ENCODE assay signal across 1 cellular context in the genomic region with DNA sequence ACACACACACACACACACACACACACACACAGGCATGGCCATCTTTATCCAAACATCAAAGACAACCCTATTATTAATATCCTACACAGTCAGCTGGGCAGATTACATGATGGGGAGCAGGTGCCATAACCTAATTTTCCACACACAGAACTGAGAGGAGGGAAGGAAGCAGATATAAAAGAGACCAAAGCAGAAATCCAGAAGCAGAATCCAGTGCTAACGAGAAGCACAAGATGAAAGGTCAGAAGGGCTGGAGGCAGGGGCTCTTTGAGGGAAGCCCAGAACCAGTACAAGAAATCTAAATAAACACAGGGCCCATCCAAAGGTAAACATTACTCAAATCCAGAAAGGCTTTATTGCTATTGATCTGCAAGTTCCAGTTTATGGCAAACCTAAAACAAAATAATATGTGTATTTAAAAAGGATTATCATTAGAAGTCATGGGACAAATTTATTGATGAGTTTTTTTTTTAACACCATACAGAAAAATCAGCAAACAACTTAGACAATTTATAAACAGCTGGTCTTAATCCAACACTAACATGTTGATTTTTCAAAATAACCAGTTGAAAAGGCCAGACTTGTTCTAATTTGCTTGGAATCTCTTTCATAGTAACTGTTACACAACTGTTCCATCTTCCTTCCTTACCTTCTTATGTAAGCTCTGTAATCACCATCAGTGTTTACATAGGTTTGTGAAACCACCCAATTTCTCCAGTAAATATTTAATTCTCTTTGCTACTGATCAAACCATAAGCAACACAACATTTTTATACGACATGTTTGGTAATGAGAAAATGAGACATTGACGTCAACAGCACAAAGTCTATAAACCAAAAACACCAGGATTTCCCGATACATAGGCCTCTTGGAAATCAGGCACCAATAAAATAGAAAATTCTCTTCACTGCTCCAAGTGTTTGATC.
TF ChIP-seq lines count a peak whose summit lies in the region.

No MANE protein-coding gene starts in this region.

TF ChIP-seq in A549, 52 proteins besides CTCF, POLR2A, EP300 and RAD21 (continued from another document):
- peak; percentile 73 to 97 for TF ChIP-seq CEBPB (IDR thresholded peaks at IDR 0.05)
- no peak for TF ChIP-seq FOSL2 (IDR thresholded peaks at IDR 0.05)
- TF ChIP-seq FOSL2 (CRISPR knock-in tag; IDR thresholded peaks at IDR 0.05): peak; percentile 15; the same call in 1 of the 2 replicates
- TF ChIP-seq HOXB13 (CRISPR knock-in tag; IDR thresholded peaks at IDR 0.05; ENCODE audit: low read depth): no peak
- TF ChIP-seq ZC3H11A (IDR thresholded peaks at IDR 0.05): no peak
- TF ChIP-seq, protein P1, sequence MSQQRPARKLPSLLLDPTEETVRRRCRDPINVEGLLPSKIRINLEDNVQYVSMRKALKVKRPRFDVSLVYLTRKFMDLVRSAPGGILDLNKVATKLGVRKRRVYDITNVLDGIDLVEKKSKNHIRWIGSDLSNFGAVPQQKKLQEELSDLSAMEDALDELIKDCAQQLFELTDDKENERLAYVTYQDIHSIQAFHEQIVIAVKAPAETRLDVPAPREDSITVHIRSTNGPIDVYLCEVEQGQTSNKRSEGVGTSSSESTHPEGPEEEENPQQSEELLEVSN (IDR thresholded peaks at IDR 0.05; ENCODE audit: borderline replicate concordance, low read depth): no peak
- peak; percentile 66 to 83; a peak in 4 of 5 replicates for TF ChIP-seq JUN (IDR thresholded peaks at IDR 0.05)
- no peak for TF ChIP-seq EHF (CRISPR knock-in tag; IDR thresholded peaks at IDR 0.05)
- no peak for TF ChIP-seq TFCP2L1 (CRISPR knock-in tag; IDR thresholded peaks at IDR 0.05)
- TF ChIP-seq FOXS1 (CRISPR knock-in tag; IDR thresholded peaks at IDR 0.05): no peak
- TF ChIP-seq, protein P2, sequence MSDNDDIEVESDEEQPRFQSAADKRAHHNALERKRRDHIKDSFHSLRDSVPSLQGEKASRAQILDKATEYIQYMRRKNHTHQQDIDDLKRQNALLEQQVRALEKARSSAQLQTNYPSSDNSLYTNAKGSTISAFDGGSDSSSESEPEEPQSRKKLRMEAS (IDR thresholded peaks at IDR 0.05): no peak
- peak; percentile 74; the same call in 1 of the 2 replicates for TF ChIP-seq ZSCAN20 (CRISPR knock-in tag; IDR thresholded peaks at IDR 0.05)
- TF ChIP-seq, protein P3, sequence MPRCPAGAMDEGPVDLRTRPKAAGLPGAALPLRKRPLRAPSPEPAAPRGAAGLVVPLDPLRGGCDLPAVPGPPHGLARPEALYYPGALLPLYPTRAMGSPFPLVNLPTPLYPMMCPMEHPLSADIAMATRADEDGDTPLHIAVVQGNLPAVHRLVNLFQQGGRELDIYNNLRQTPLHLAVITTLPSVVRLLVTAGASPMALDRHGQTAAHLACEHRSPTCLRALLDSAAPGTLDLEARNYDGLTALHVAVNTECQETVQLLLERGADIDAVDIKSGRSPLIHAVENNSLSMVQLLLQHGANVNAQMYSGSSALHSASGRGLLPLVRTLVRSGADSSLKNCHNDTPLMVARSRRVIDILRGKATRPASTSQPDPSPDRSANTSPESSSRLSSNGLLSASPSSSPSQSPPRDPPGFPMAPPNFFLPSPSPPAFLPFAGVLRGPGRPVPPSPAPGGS (IDR thresholded peaks at IDR 0.05): peak; percentile 78; the same call in 2 of the 3 replicates
- TF ChIP-seq, protein P4, sequence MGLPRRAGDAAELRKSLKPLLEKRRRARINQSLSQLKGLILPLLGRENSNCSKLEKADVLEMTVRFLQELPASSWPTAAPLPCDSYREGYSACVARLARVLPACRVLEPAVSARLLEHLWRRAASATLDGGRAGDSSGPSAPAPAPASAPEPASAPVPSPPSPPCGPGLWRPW (IDR thresholded peaks at IDR 0.05): peak; percentile 85; the same call in 1 of the 2 replicates
- peak; percentile 49; the same call in 1 of the 2 replicates for TF ChIP-seq GATA3 (IDR thresholded peaks at IDR 0.05; ENCODE audit: borderline replicate concordance)
- no peak for TF ChIP-seq HOXA7 (CRISPR knock-in tag; IDR thresholded peaks at IDR 0.05)
- TF ChIP-seq, protein P5, sequence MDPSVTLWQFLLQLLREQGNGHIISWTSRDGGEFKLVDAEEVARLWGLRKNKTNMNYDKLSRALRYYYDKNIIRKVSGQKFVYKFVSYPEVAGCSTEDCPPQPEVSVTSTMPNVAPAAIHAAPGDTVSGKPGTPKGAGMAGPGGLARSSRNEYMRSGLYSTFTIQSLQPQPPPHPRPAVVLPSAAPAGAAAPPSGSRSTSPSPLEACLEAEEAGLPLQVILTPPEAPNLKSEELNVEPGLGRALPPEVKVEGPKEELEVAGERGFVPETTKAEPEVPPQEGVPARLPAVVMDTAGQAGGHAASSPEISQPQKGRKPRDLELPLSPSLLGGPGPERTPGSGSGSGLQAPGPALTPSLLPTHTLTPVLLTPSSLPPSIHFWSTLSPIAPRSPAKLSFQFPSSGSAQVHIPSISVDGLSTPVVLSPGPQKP (IDR thresholded peaks at IDR 0.05; ENCODE audit: low read depth, low read length): no peak
- TF ChIP-seq, protein P6, sequence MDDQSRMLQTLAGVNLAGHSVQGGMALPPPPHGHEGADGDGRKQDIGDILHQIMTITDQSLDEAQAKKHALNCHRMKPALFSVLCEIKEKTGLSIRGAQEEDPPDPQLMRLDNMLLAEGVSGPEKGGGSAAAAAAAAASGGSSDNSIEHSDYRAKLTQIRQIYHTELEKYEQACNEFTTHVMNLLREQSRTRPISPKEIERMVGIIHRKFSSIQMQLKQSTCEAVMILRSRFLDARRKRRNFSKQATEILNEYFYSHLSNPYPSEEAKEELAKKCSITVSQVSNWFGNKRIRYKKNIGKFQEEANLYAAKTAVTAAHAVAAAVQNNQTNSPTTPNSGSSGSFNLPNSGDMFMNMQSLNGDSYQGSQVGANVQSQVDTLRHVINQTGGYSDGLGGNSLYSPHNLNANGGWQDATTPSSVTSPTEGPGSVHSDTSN (IDR thresholded peaks at IDR 0.05): no peak
- no peak for TF ChIP-seq RCOR1 (IDR thresholded peaks at IDR 0.05; ENCODE audit: low read depth, low read length)
- peak; percentile 20; the same call in 1 of the 3 replicates for TF ChIP-seq SMC3 (IDR thresholded peaks at IDR 0.05)
- no peak for TF ChIP-seq RARB (CRISPR knock-in tag; IDR thresholded peaks at IDR 0.05)
- TF ChIP-seq ZFP36 (IDR thresholded peaks at IDR 0.05; ENCODE audit: borderline replicate concordance, partially characterized antibody): peak; percentile 1
- TF ChIP-seq, protein P7, sequence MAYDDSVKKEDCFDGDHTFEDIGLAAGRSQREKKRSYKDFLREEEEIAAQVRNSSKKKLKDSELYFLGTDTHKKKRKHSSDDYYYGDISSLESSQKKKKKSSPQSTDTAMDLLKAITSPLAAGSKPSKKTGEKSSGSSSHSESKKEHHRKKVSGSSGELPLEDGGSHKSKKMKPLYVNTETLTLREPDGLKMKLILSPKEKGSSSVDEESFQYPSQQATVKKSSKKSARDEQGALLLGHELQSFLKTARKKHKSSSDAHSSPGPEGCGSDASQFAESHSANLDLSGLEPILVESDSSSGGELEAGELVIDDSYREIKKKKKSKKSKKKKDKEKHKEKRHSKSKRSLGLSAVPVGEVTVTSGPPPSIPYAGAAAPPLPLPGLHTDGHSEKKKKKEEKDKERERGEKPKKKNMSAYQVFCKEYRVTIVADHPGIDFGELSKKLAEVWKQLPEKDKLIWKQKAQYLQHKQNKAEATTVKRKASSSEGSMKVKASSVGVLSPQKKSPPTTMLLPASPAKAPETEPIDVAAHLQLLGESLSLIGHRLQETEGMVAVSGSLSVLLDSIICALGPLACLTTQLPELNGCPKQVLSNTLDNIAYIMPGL (CRISPR knock-in tag; IDR thresholded peaks at IDR 0.05; ENCODE audit: borderline replicate concordance): no peak
- TF ChIP-seq CHD4 (IDR thresholded peaks at IDR 0.05; ENCODE audit: borderline replicate concordance): no peak
- TF ChIP-seq MAFK (IDR thresholded peaks at IDR 0.05; ENCODE audit: partially characterized antibody): no peak
- TF ChIP-seq RNF2 (IDR thresholded peaks at IDR 0.05; ENCODE audit: borderline replicate concordance, low read depth): no peak
- TF ChIP-seq KDM1A (IDR thresholded peaks at IDR 0.05; ENCODE audit: low read depth): no peak
- TF ChIP-seq CHD2 (IDR thresholded peaks at IDR 0.05; ENCODE audit: low read length, partially characterized antibody): no peak
- no peak for TF ChIP-seq MAZ (IDR thresholded peaks at IDR 0.05; ENCODE audit: borderline replicate concordance, low read depth, low read length)
- no peak for TF ChIP-seq NR3C1 (IDR thresholded peaks at IDR 0.05)
- TF ChIP-seq NPAS2 (CRISPR knock-in tag; IDR thresholded peaks at IDR 0.05; ENCODE audit: borderline replicate concordance): no peak
- TF ChIP-seq BHLHE40 (IDR thresholded peaks at IDR 0.05; ENCODE audit: low read depth, low read length): no peak
